8 cellular contexts compared by ENCODE assay signal in genomic region chr17:65039349-65039988, GRCh38. TPM values are rescaled to one million over a fixed set of nuclear protein-coding genes. Genes with fewer than 3 reads are reported as not detected.
A peak's percentile ranks its signal among the peaks of the same experiment; 100 is the strongest.
DNase-seq lines count a peak whose midpoint lies in the region; ATAC-seq and TF ChIP-seq lines count a peak whose summit lies in the region.

No MANE protein-coding gene starts in this region.

- no peaks in the 10 kb centered on the region for H3K9me3 ChIP-seq in ovary

- H3K27me3 Mint-ChIP-seq in WTC11 (ENCODE audit: low read depth): no peaks in the 10 kb centered on the region

- H3K27ac Mint-ChIP-seq in WTC11: peak overlapping the region; percentile 39

- H3K4me3 ChIP-seq in ovary (no peak overlapping the region), H7 (ENCODE audit: insufficient read depth, low read depth, low read length) (no peak overlapping the region)

- DNase-seq in WTC11 (ENCODE audit: low spot score): no peak
- DNase-seq in germinal center (ENCODE audit: low spot score): peak; percentile 78
- DNase-seq in ovary: no peak
- DNase-seq in H7: no peak
- DNase-seq in occipital lobe (lab: John Stamatoyannopoulos, UW): no peak
- no peak for DNase-seq in amniotic stem cell (lab: John Stamatoyannopoulos, UW)

- H3K4me1 Mint-ChIP-seq in WTC11: peaks cover 19% of the 10 kb centered on the region

- ATAC-seq in GM18909 (IDR thresholded peaks at IDR 0.05; ENCODE audit: poor library complexity, unreplicated experiment) (peak; percentile 79), HG02885 (IDR thresholded peaks at IDR 0.05; ENCODE audit: poor library complexity, unreplicated experiment) (peak; percentile 71), WTC11 (no peak)

- no peak overlapping the region for H3K27ac ChIP-seq in ovary

- POLR2A ChIA-PET in WTC11 (lab: Charles Lee): no interaction called here

- no peaks in the 10 kb centered on the region for H3K27me3 ChIP-seq in ovary
- no peaks in the 10 kb centered on the region for H3K27me3 ChIP-seq in H7 (ENCODE audit: control insufficient read depth, insufficient read depth, low read length)

- H3K4me1 ChIP-seq in ovary (ENCODE audit: insufficient read depth): peaks cover 30% of the 10 kb centered on the region

- TF ChIP-seq CTCF in WTC11 (IDR thresholded peaks at IDR 0.05) (no peak), ovary (IDR thresholded peaks at IDR 0.05) (no peak)

- H3K36me3 ChIP-seq in ovary (no peaks in the 10 kb centered on the region), H7 (replicated peaks; ENCODE audit: control insufficient read depth, insufficient read depth, low read length) (no peaks in the 10 kb centered on the region; the same call in none of the 2 replicates)

- intact Hi-C loops in ovary (cut with DNase I): no loop called here

- CTCF ChIA-PET in WTC11 (lab: Charles Lee): no interaction called here

- no peak overlapping the region for H3K4me3 Mint-ChIP-seq in WTC11

- peaks cover 28% of the 10 kb centered on the region for H3K36me3 Mint-ChIP-seq in WTC11

- WGBS in ovary, 3 donors: 60 to 76% (median 69%) methylated on average over 6 of the region's 6 CpGs

- no peak for TF ChIP-seq POLR2A in ovary (IDR thresholded peaks at IDR 0.05)

- TF ChIP-seq EP300 in ovary (IDR thresholded peaks at IDR 0.05): no peak

- H3K9me3 Mint-ChIP-seq in WTC11: peaks cover 7% of the 10 kb centered on the region; the same call in 1 of the 2 replicates

TF ChIP-seq in WTC11, 78 proteins besides CTCF, POLR2A, EP300 and RAD21:
- no peak for TF ChIP-seq E2F5 (CRISPR knock-in tag; IDR thresholded peaks at IDR 0.05)

RNA-seq across cellular contexts. Expression of gene GNA13, which starts 17.1 kb away (rescaled TPM):
- 48.7 to 51.4 TPM (median 48.8 TPM) in 3 replicates for total RNA-seq in WTC11 (2021)
- total RNA-seq in ovary: 10 to 100 TPM; 39.9 to 48.8 (median 45.7) TPM
- polyA plus RNA-seq in ovary: 10 to 100 TPM; 20.9 to 30.1 TPM
- 50.4 and 58.0 TPM in 2 replicates for total RNA-seq in H7 (2014; rRNA removed; shearing (Covaris generic))
- total RNA-seq in occipital lobe: 99.7 TPM
